In the genomic region with DNA sequence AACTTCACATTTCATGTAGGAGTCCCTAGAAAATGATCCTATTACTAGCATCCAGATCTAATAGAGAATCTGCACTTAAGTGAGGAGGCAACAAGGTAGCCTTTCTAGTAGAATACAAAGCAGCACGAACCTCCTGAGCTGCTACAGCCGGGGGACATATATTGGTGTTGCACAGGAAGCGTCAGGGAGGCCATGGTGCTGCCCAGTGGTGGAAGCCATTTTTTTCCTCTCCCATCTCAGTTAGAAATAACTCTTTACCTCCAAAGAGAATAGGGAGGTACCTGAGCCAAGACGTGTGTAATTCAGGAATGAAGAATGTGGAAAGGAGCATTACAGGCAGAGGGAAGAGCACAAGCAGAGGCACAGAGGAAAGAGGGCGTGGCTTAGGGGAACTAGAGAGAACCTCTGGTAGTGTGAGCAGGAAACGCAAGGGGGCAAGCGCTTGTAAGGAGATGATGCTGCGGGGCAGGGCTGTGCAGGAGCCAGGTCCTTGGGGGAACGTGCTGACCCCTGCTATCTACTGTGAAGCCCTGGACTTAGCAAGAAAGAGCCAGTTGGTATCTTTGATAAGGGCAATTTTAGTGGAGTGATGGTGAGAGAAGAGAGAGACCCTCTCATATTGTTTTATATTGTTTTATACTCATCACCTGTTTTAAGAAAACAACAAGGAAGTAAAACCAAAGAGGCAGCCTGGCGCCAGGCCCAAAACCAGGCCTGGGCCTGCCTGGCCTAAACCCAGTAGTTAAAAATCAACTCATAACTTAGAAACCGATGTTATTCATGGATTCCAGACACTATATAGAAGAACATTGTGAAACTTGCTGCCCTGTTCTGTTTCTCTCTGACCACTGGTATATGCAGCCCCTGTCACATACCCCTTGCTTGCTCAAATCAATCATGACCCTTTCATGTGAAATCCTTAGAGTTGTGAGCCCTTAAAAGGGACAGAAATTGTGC, we compare ENCODE assay signal across 9 cellular contexts. TPM values are rescaled to one million over a fixed set of nuclear protein-coding genes. Genes with fewer than 3 reads are reported as not detected.
DNase-seq lines count a peak whose midpoint lies in the region; ATAC-seq and TF ChIP-seq lines count a peak whose summit lies in the region.
"Had no signal": no experiment of that assay in that cellular context is flagged by ENCODE, and none has a peak within 500 bp of the region (broad histone marks: within the 10 kb centered on the region; RNA-seq: fewer than 3 reads in every experiment).

No MANE protein-coding gene starts in this region.

- no peaks in the 10 kb centered on the region for H3K9me3 Mint-ChIP-seq in activated CD8-positive, alpha-beta T cell treated with anti-CD3 and anti-CD28 coated beads for 36 hours
- peaks cover 4% of the 10 kb centered on the region in 2 donors for H3K9me3 Mint-ChIP-seq in stimulated activated naive B cell treated with anti-CD40 and anti-IgM and Interleukin-4, amounts not matched to agents 10 μg/mL and 1 μg/mL and 100 μg/mL, for 72 hours

- peak overlapping the region; percentile 49 for H3K4me3 Mint-ChIP-seq in activated CD8-positive, alpha-beta T cell treated with anti-CD3 and anti-CD28 coated beads for 36 hours
- H3K4me3 Mint-ChIP-seq in stimulated activated naive B cell treated with anti-CD40 and anti-IgM and Interleukin-4, amounts not matched to agents 10 μg/mL and 1 μg/mL and 100 μg/mL, for 72 hours, result peak overlapping the region in 1 of 2 donors; percentile 7

- no peaks in the 10 kb centered on the region for H3K27me3 ChIP-seq in gastroesophageal sphincter

- H3K4me1 Mint-ChIP-seq in activated CD8-positive, alpha-beta T cell treated with anti-CD3 and anti-CD28 coated beads for 36 hours (ENCODE audit: low read depth), result peaks cover 50% of the 10 kb centered on the region
- peaks cover 46 to 55% of the 10 kb centered on the region in 2 donors for H3K4me1 Mint-ChIP-seq in stimulated activated naive B cell treated with anti-CD40 and anti-IgM and Interleukin-4, amounts not matched to agents 10 μg/mL and 1 μg/mL and 100 μg/mL, for 72 hours

- TF ChIP-seq EP300 in gastroesophageal sphincter (IDR thresholded peaks at IDR 0.05), result no peak

- H3K4me3 ChIP-seq in gastroesophageal sphincter, result no peak overlapping the region

- no peak for TF ChIP-seq POLR2A in gastroesophageal sphincter (IDR thresholded peaks at IDR 0.05)
- no peak for TF ChIP-seq POLR2A in GM18505 (IDR thresholded peaks at IDR 0.05; ENCODE audit: borderline replicate concordance, extremely low read depth, insufficient read depth, insufficient read length)

- no peaks in the 10 kb centered on the region for H3K27me3 Mint-ChIP-seq in activated CD8-positive, alpha-beta T cell treated with anti-CD3 and anti-CD28 coated beads for 36 hours
- H3K27me3 Mint-ChIP-seq in stimulated activated naive B cell treated with anti-CD40 and anti-IgM and Interleukin-4, amounts not matched to agents 10 μg/mL and 1 μg/mL and 100 μg/mL, for 72 hours, result no peaks in the 10 kb centered on the region

- CTCF ChIA-PET in activated CD8-positive, alpha-beta T cell treated with anti-CD3 and anti-CD28 coated beads for 36 hours (lab: Charles Lee), result interaction anchor here (0.6 to 2.0 kb wide), 12 partner anchors 12 to 157 kb away, joined by 3 to 5 read pairs (median 4); no protein-coding TSS in a partner anchor

- H3K9me3 ChIP-seq in gastroesophageal sphincter, result no peaks in the 10 kb centered on the region

- peak; percentile 91 for ATAC-seq in activated CD8-positive, alpha-beta T cell treated with anti-CD3 and anti-CD28 coated beads for 36 hours
- ATAC-seq in gastroesophageal sphincter (no peak), GM18505 (IDR thresholded peaks at IDR 0.05; ENCODE audit: unreplicated experiment) (no peak), HG03095 (IDR thresholded peaks at IDR 0.05; ENCODE audit: unreplicated experiment) (no peak)
- no peak for ATAC-seq in stimulated activated naive B cell treated with anti-CD40 and anti-IgM and Interleukin-4, amounts not matched to agents 10 μg/mL and 1 μg/mL and 100 μg/mL, for 72 hours (replicated peaks)

- POLR2A ChIA-PET in activated CD8-positive, alpha-beta T cell treated with anti-CD3 and anti-CD28 coated beads for 36 hours (lab: Charles Lee), result interaction anchor here (1.3 kb wide), 1 partner anchor 22 kb away, joined by 3 read pairs; no protein-coding TSS in a partner anchor

- no peaks in the 10 kb centered on the region for H3K36me3 ChIP-seq in gastroesophageal sphincter

- H3K27ac ChIP-seq in gastroesophageal sphincter, result peak overlapping the region in 3 of 4 donors; percentile 67 to 71 (median 71)
- H3K27ac ChIP-seq: 22Rv1 had no signal

- WGBS in gastroesophageal sphincter (ENCODE audit: low coverage in 1 of 2), 2 donors, result 82 to 91% methylated on average over 11 of the region's 11 CpGs

- H3K36me3 Mint-ChIP-seq in activated CD8-positive, alpha-beta T cell treated with anti-CD3 and anti-CD28 coated beads for 36 hours (ENCODE audit: low read depth), result no peaks in the 10 kb centered on the region
- peaks cover 0 to 2% of the 10 kb centered on the region in 2 donors for H3K36me3 Mint-ChIP-seq in stimulated activated naive B cell treated with anti-CD40 and anti-IgM and Interleukin-4, amounts not matched to agents 10 μg/mL and 1 μg/mL and 100 μg/mL, for 72 hours

- TF ChIP-seq CTCF in activated CD8-positive, alpha-beta T cell treated with anti-CD3 and anti-CD28 coated beads for 36 hours (IDR thresholded peaks at IDR 0.05), result peak; percentile 43
- no peak for TF ChIP-seq CTCF in gastroesophageal sphincter (IDR thresholded peaks at IDR 0.05)

- H3K27ac Mint-ChIP-seq in activated CD8-positive, alpha-beta T cell treated with anti-CD3 and anti-CD28 coated beads for 36 hours, result peak overlapping the region; percentile 93
- peak overlapping the region; percentile 85 for H3K27ac Mint-ChIP-seq in stimulated activated naive B cell treated with anti-CD40 and anti-IgM and Interleukin-4, amounts not matched to agents 10 μg/mL and 1 μg/mL and 100 μg/mL, for 72 hours

- H3K4me1 ChIP-seq in gastroesophageal sphincter, result peaks cover 0 to 29% (median 4%) of the 10 kb centered on the region in 3 donors

- intact Hi-C loops in activated CD8-positive, alpha-beta T cell treated with anti-CD3 and anti-CD28 coated beads for 36 hours (cut with micrococcal nuclease), result loop anchor here (2.0 kb wide), 1 partner anchor 154 kb away; no protein-coding TSS in a partner anchor

- DNase-seq in DMS 273 (lab: John Stamatoyannopoulos, UW; ENCODE audit: unreplicated experiment) (peak; percentile 61), DMS 273 treated with DMSO at 0.1 percent for 48 hours (lab: John Stamatoyannopoulos, UW) (no peak), GM03348 (ENCODE audit: low spot score) (no peak)
- DNase-seq in activated CD8-positive, alpha-beta T cell treated with anti-CD3 and anti-CD28 coated beads for 36 hours, result peak; percentile 86
- no peak for DNase-seq in stimulated activated naive B cell treated with anti-CD40 and anti-IgM and Interleukin-4, amounts not matched to agents 10 μg/mL and 1 μg/mL and 100 μg/mL, for 72 hours

RNA-seq across cellular contexts. Expression of a gene that starts 50.0 kb away (rescaled TPM):
- total RNA-seq in activated CD8-positive, alpha-beta T cell treated with anti-CD3 and anti-CD28 coated beads for 36 hours, result 10 to 100 TPM; 37.9 to 43.0 TPM
- 10 to 100 TPM; 20.9 to 37.7 (median 33.6) TPM for total RNA-seq in gastroesophageal sphincter

Comparison
In these comparisons a context has a peak if more than half of its experiments do, and no peak if none do; other contexts are left out.
1. DNase-seq: peak in DMS 273 (single experiment) and activated CD8-positive, alpha-beta T cell treated with anti-CD3 and anti-CD28 coated beads for 36 hours (single experiment); none in DMS 273 treated with DMSO at 0.1 percent for 48 hours (single experiment), stimulated activated naive B cell treated with anti-CD40 and anti-IgM and Interleukin-4, amounts not matched to agents 10 μg/mL and 1 μg/mL and 100 μg/mL, for 72 hours (single experiment) and GM03348 (single experiment).